25 cellular contexts compared by ENCODE assay signal in the genomic region with DNA sequence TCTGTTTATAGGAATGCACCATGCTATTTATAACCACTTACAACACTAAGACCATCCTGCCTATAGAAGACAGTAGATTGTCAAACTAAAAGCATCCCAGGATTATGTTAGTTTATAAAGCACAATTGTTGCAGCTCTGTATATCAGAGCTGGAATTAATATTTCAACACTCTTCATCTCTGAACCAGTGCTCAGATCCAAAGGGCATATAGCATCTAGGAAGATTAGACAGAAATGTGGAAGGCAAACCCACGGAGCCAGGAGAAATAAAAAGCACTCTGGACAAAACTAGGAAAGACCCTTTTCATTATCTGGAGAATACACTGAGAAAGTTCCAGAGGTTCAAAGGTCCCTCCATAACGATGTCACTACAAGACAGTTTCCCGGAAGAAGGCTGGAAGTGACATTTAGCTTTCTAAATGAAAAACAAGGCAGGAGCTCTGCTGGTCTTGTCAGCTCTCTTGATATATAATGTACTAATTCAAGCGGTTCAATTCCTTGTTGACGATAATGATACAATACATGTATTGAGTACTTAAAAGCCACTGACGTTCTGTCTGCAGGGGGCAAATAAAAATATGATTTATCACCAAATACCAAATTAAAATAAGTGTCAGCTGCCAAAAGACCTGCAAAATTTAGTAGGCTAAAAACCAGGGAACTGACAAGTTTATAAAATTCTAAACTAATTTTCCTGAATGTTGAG.
"Had no signal": no experiment of that assay in that cellular context is flagged by ENCODE, and none has a peak within 500 bp of the region (broad histone marks: within the 10 kb centered on the region; RNA-seq: fewer than 3 reads in every experiment).

No MANE protein-coding gene starts in this region.

- ATAC-seq: activated T-cell treated with anti-CD3 and anti-CD28 coated beads, Interleukin-2, amount 50 U/mL, for 4 hours; Right ventricle myocardium inferior; T-cell had no signal

- H3K4me3 ChIP-seq: SJCRH30 had no signal

- H3K9me3 ChIP-seq: SJCRH30 had no signal

- H3K36me3 Mint-ChIP-seq: activated naive CD8-positive, alpha-beta T cell; T-cell had no signal

- H3K36me3 ChIP-seq: SJCRH30 had no signal

- DNase-seq: activated B cell treated with CpG ODN at 0.5 μM for 24 hours; activated CD4-positive, alpha-beta T cell treated with anti-CD3 and anti-CD28 coated beads for 1 hour; activated CD4-positive, alpha-beta T cell treated with anti-CD3 and anti-CD28 coated beads, Interleukin-2, amount 10 ng/mL, durations not matched to agents 24 days and 14 days; activated CD4-positive, alpha-beta T cell treated with anti-CD3 and anti-CD28 coated beads, Interleukin-2, amount 50 U/mL, for 48 hours; activated gamma-delta T cell; activated naive CD4-positive, alpha-beta T cell treated with anti-CD3 and anti-CD28 coated beads for 36 hours; activated T-cell treated with anti-CD3 and anti-CD28 coated beads, Interleukin-2, amount 50 U/mL, for 4 hours; amygdala; MM.1S; NCI-H1105; NCI-H1436; NCI-H1694 treated with DMSO at 0.1 percent for 48 hours; NCI-H2029 treated with DMSO at 0.1 percent for 48 hours; NCI-H345; NCI-H510A; NCI-H526 treated with DMSO at 0.1 percent for 48 hours; NCI-H82; RPMI8226; SJCRH30; T-cell; T-helper 2 cell; T1000 had no signal

- H3K9me3 Mint-ChIP-seq: activated B cell treated with CpG ODN at 0.5 μM for 24 hours; activated CD4-positive, alpha-beta T cell treated with anti-CD3 and anti-CD28 coated beads, Interleukin-2, amount 10 ng/mL, durations not matched to agents 24 days and 14 days; activated naive CD4-positive, alpha-beta T cell treated with anti-CD3 and anti-CD28 coated beads for 36 hours; activated T-cell treated with anti-CD3 and anti-CD28 coated beads, Interleukin-2, amount 50 U/mL, for 4 hours; T-cell had no signal

- H3K4me1 Mint-ChIP-seq: activated B cell treated with CpG ODN at 0.5 μM for 24 hours; activated CD4-positive, alpha-beta T cell treated with anti-CD3 and anti-CD28 coated beads, Interleukin-2, amount 10 ng/mL, durations not matched to agents 24 days and 14 days; T-cell had no signal

- H3K27me3 ChIP-seq: SJCRH30 had no signal

- H3K27me3 Mint-ChIP-seq: activated B cell treated with CpG ODN at 0.5 μM for 24 hours had no signal

- FAIRE-seq: TTC549 had no signal

- H3K4me3 Mint-ChIP-seq: activated B cell treated with CpG ODN at 0.5 μM for 24 hours; activated CD4-positive, alpha-beta T cell treated with anti-CD3 and anti-CD28 coated beads, Interleukin-2, amount 10 ng/mL, durations not matched to agents 24 days and 14 days; activated naive CD4-positive, alpha-beta T cell treated with anti-CD3 and anti-CD28 coated beads for 36 hours; activated naive CD8-positive, alpha-beta T cell; activated T-cell treated with anti-CD3 and anti-CD28 coated beads, Interleukin-2, amount 50 U/mL, for 4 hours; T-cell had no signal

- H3K27ac Mint-ChIP-seq: activated B cell treated with CpG ODN at 0.5 μM for 24 hours; activated CD4-positive, alpha-beta T cell treated with anti-CD3 and anti-CD28 coated beads, Interleukin-2, amount 10 ng/mL, durations not matched to agents 24 days and 14 days; activated naive CD4-positive, alpha-beta T cell treated with anti-CD3 and anti-CD28 coated beads for 36 hours; activated naive CD8-positive, alpha-beta T cell; T-cell had no signal

- H3K27ac ChIP-seq: SJCRH30 had no signal
